Comparison of ENCODE assay signal across 16 cellular contexts in the genomic region with DNA sequence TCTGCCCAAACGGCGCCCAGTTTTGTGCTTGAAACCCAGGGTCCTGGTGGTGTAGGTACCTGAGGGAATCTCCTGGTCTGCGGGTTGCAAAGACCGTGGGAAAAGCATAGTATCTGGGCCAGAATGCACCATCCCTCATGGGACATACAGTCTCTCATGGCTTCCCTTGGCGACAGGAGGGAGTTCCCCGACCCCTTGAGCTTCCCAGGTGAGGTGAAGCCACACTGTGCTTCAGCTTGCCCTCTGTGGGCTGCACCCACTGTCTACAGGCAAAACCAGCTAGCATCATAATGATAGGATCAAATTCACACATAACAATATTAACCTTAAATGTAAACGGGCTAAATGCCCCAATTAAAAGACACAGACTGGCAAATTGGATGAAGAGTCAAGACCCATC. TPM values are rescaled to one million over a fixed set of nuclear protein-coding genes. Genes with fewer than 3 reads are reported as not detected.
"Had no signal": no experiment of that assay in that cellular context is flagged by ENCODE, and none has a peak within 500 bp of the region (broad histone marks: within the 10 kb centered on the region; RNA-seq: fewer than 3 reads in every experiment).

No MANE protein-coding gene starts in this region.

RNA-seq across cellular contexts. Expression of a gene that starts 37.5 kb away (rescaled TPM):
- total RNA-seq: ascending aorta had no signal

RNA-seq across cellular contexts. Expression of a gene that starts 52.5 kb away (rescaled TPM):
- total RNA-seq: activated naive CD4-positive, alpha-beta T cell treated with anti-CD3 and anti-CD28 coated beads for 36 hours; activated naive CD4-positive, alpha-beta T cell treated with anti-CD3 and anti-CD28 coated beads, Interleukin-2, amount 50 U/mL, for 72 hours; activated naive CD8-positive, alpha-beta T cell treated with anti-CD3 and anti-CD28 coated beads for 36 hours; activated naive CD8-positive, alpha-beta T cell treated with anti-CD3 and anti-CD28 coated beads, Interleukin-2, amount 10 ng/mL, durations not matched to agents 7 days and 5 days; activated T-cell treated with anti-CD3 and anti-CD28 coated beads, Interleukin-2, amount 50 U/mL, for 4 hours; activated T-helper 1 cell treated with anti-CD3 and anti-CD28 coated beads, Interleukin-12 subunit alpha, Interleukin-12 subunit beta, Interleukin-2, Interleukin-4 antibody, amounts not matched to agents 30 ng/mL and 10 ng/mL and 1 ng/mL, durations not matched to agents 14 hours and 24 hours and 36 hours; activated T-helper 17 cell treated with anti-CD3 and anti-CD28 coated beads, Interleukin-2, amount 50 U/mL, for 72 hours; activated T-helper 2 cell treated with anti-CD3 and anti-CD28 coated beads, Interferon-gamma antibody, Interleukin-2, Interleukin-4, amounts not matched to agents 10 μg/mL and 5 μg/mL and 100 μg/mL, durations not matched to agents 14 hours and 24 hours and 36 hours; aorta; ascending aorta; astrocyte; body of pancreas; breast epithelium; bronchial epithelial cell; cardiac muscle cell; cardiac septum had no signal
- polyA plus RNA-seq: aorta, cardiac muscle cell had no signal
